In genomic region chr12:133130038-133130807, GRCh38 we compare ENCODE assay signal across 8 cellular contexts. TPM values are rescaled to one million over a fixed set of nuclear protein-coding genes. Genes with fewer than 3 reads are reported as not detected.
DNase-seq lines count a peak whose midpoint lies in the region; ATAC-seq, FAIRE-seq and TF ChIP-seq lines count a peak whose summit lies in the region.

Gene ZNF10 (plus strand): TSS chr12:133130627. CDS start chr12:133144493, 13,866 bp downstream.
Gene ZNF891 (minus strand): TSS chr12:133130274. CDS start chr12:133121918, 8,356 bp downstream.

- peak within 1 kb of the TSS; percentile 92 for H3K27ac ChIP-seq in angular gyrus (ENCODE audit: low read depth, low read length)
- peak within 1 kb of the TSS; percentile 96 to 98 for H3K27ac ChIP-seq in right atrium auricular region
- H3K27ac ChIP-seq in psoas muscle: peak within 1 kb of the TSS; percentile 94

- H3K4me3 ChIP-seq in right atrium auricular region: peak within 1 kb of the TSS; percentile 78 to 93
- peak within 1 kb of the TSS; percentile 75 for H3K4me3 ChIP-seq in psoas muscle

- intact Hi-C loops in psoas muscle (cut with DNase I): loop anchor here (2.0 to 5.0 kb wide), 5 partner anchors 49 to 363 kb away; partner anchors contain the start of genes ZNF26 (in 2 of the 2), ZNF140 (in 1 of the 2) and ZNF605 (in 1 of the 2)

- WGBS in psoas muscle, 3 donors: 0% methylated on average over 70 to 87 of the region's 87 CpGs

- FAIRE-seq in GM12892 (lab: Jason Lieb, UNC): peak; percentile 97
- FAIRE-seq in urothelium cell line (lab: Jason Lieb, UNC): peak; percentile 97

- H3K9me3 Mint-ChIP-seq in T-helper 1 cell treated with Interleukin-12 subunit alpha and Interleukin-12 subunit beta and Interleukin-4 antibody, amounts not matched to agents 30 μg/mL and 1 μg/mL, for 36 hours: peaks cover 52% of the 10 kb centered on the region

- peaks cover 24% of the 10 kb centered on the region for H3K36me3 ChIP-seq in right atrium auricular region
- peaks cover 14 to 38% of the 10 kb centered on the region in 2 donors for H3K36me3 ChIP-seq in psoas muscle (ENCODE audit: insufficient read depth in 1 of 2, low read depth in 1 of 2)

- H3K4me3 Mint-ChIP-seq in T-helper 1 cell treated with Interleukin-12 subunit alpha and Interleukin-12 subunit beta and Interleukin-4 antibody, amounts not matched to agents 30 μg/mL and 1 μg/mL, for 36 hours: peak within 1 kb of the TSS; percentile 95

- no peaks in the 10 kb centered on the region for H3K27me3 Mint-ChIP-seq in T-helper 1 cell treated with Interleukin-12 subunit alpha and Interleukin-12 subunit beta and Interleukin-4 antibody, amounts not matched to agents 30 μg/mL and 1 μg/mL, for 36 hours (ENCODE audit: low read depth)

- peak within 1 kb of the TSS; percentile 99 for H3K27ac Mint-ChIP-seq in T-helper 1 cell treated with Interleukin-12 subunit alpha and Interleukin-12 subunit beta and Interleukin-4 antibody, amounts not matched to agents 30 μg/mL and 1 μg/mL, for 36 hours

- TF ChIP-seq CTCF in right atrium auricular region (IDR thresholded peaks at IDR 0.05) (no peak), psoas muscle (IDR thresholded peaks at IDR 0.05) (no peak)

- peaks cover 47% of the 10 kb centered on the region for H3K36me3 Mint-ChIP-seq in T-helper 1 cell treated with Interleukin-12 subunit alpha and Interleukin-12 subunit beta and Interleukin-4 antibody, amounts not matched to agents 30 μg/mL and 1 μg/mL, for 36 hours (ENCODE audit: low read depth)

- DNase-seq in GM12892 (ENCODE audit: insufficient read length) (peak; percentile 56), NCI-H1436 treated with DMSO at 0.1 percent for 48 hours (lab: John Stamatoyannopoulos, UW) (peak; percentile 75), right atrium auricular region (ENCODE audit: low spot score) (peak; percentile 97), psoas muscle (peak; percentile 96 to 98), urothelium cell line (ENCODE audit: low spot score) (peak; percentile 93)

- TF ChIP-seq POLR2A in GM12892 (IDR thresholded peaks at IDR 0.05; ENCODE audit: low read depth, low read length): peak; percentile 81

- H3K4me1 Mint-ChIP-seq in T-helper 1 cell treated with Interleukin-12 subunit alpha and Interleukin-12 subunit beta and Interleukin-4 antibody, amounts not matched to agents 30 μg/mL and 1 μg/mL, for 36 hours (ENCODE audit: low read depth): peaks cover 10% of the 10 kb centered on the region

- peaks cover 5 to 73% of the 10 kb centered on the region in 2 donors for H3K9me3 ChIP-seq in right atrium auricular region
- peaks cover 74% of the 10 kb centered on the region for H3K9me3 ChIP-seq in psoas muscle

- no peaks in the 10 kb centered on the region for H3K27me3 ChIP-seq in right atrium auricular region
- H3K27me3 ChIP-seq in psoas muscle (ENCODE audit: insufficient read depth in 3 of 3, low read length in 2 of 3): no peaks in the 10 kb centered on the region

- H3K4me1 ChIP-seq in right atrium auricular region: peaks cover 0 to 18% of the 10 kb centered on the region in 2 donors
- peaks cover 7% of the 10 kb centered on the region for H3K4me1 ChIP-seq in psoas muscle

- peak; percentile 94 for ATAC-seq in HG02840 (IDR thresholded peaks at IDR 0.05; ENCODE audit: low FRiP score, unreplicated experiment)
- ATAC-seq in psoas muscle: peak; percentile 98 to 99 (median 98)

RNA-seq across cellular contexts. Expression of gene ZNF10, which starts in this region (rescaled TPM):
- polyA plus RNA-seq in GM12892 (2012; ENCODE audit: missing spikeins): 1.7 TPM
- total RNA-seq in right atrium auricular region (1 to 10 TPM; 6.8 to 9.8 TPM), psoas muscle (1 to 10 TPM; 2.5 to 5.3 (median 3.3) TPM)
- polyA plus RNA-seq in psoas muscle: 1 to 10 TPM; 2.1 to 9.3 (median 3.0) TPM

RNA-seq across cellular contexts. Expression of gene ZNF891, which starts in this region (rescaled TPM):
- polyA plus RNA-seq in GM12892 (2012; ENCODE audit: missing spikeins): 1.1 TPM
- total RNA-seq in right atrium auricular region: 1 to 10 TPM in 1 of 2 donors, under 1 TPM in 1; 0.82 to 1.1 TPM
- 1 to 10 TPM in 1 of 4 donors, under 1 TPM in 3; 0.69 to 1.1 (median 0.93) TPM for total RNA-seq in psoas muscle
- polyA plus RNA-seq in psoas muscle: 1 to 10 TPM in 1 of 3 donors, under 1 TPM in 2; 0.24 to 1.1 (median 0.31) TPM

Comparison
In these comparisons a context has a peak if more than half of its experiments do, and no peak if none do; other contexts are left out.
1. Peak in every context shown above with its lines: DNase-seq, ATAC-seq, H3K4me3 ChIP-seq and H3K27ac ChIP-seq.